8 cellular contexts compared by ENCODE assay signal in genomic region chr6:28657756-28658465, GRCh38.
DNase-seq lines count a peak whose midpoint lies in the region; ATAC-seq and TF ChIP-seq lines count a peak whose summit lies in the region.

No MANE protein-coding gene starts in this region.

- intact Hi-C loops in left ventricle myocardium superior (cut with micrococcal nuclease) = no loop called here

- TF ChIP-seq CTCF in retinal pigment epithelial cell (conservative IDR thresholded peaks at IDR 0.05; ENCODE audit: low read depth, low read length) = no peak

- H3K4me3 ChIP-seq in retinal pigment epithelial cell (ENCODE audit: low read length) = peak overlapping the region; percentile 61

- DNase-seq in NCI-H1417 (lab: John Stamatoyannopoulos, UW) = peak in 2 of 3 experiments; percentile 18 to 65
- no peak for DNase-seq in NCI-H1417 treated with DMSO at 0.1 percent for 48 hours (lab: John Stamatoyannopoulos, UW)
- DNase-seq in HuH-7.5 (ENCODE audit: low spot score) = peak; percentile 19
- peak; percentile 62 for DNase-seq in SK-MEL-5 (ENCODE audit: low read depth, low spot score)
- DNase-seq in amniotic epithelial cell (ENCODE audit: low read depth) = peak; percentile 57
- peak; percentile 43 for DNase-seq in left ventricle myocardium superior
- DNase-seq in retinal pigment epithelial cell (ENCODE audit: low read depth) = peak; percentile 9

- in situ Hi-C loops in SK-MEL-5 (cut with HindIII; ENCODE audit: low pct_unique_long_range_greater_than_20kb, low sequenced_read_pairs) = no loop called here

- peak; percentile 60 for ATAC-seq in left ventricle myocardium superior
- ATAC-seq in HG03460 (IDR thresholded peaks at IDR 0.05; ENCODE audit: unreplicated experiment) = no peak
